ENCODE assay signal across 10 cellular contexts in genomic region chr1:151693057-151693651, GRCh38. TPM values are rescaled to one million over a fixed set of nuclear protein-coding genes. Genes with fewer than 3 reads are reported as not detected.
DNase-seq lines count a peak whose midpoint lies in the region; ATAC-seq and TF ChIP-seq lines count a peak whose summit lies in the region.
"Had no signal": no experiment of that assay in that cellular context is flagged by ENCODE, and none has a peak within 500 bp of the region (broad histone marks: within the 10 kb centered on the region; RNA-seq: fewer than 3 reads in every experiment).

No MANE protein-coding gene starts in this region.

- H3K36me3 Mint-ChIP-seq in WTC11 = peaks cover 20% of the 10 kb centered on the region
- H3K36me3 Mint-ChIP-seq in activated T-cell treated with anti-CD3 and anti-CD28 coated beads, Interleukin-2, amount 50 U/mL, for 24 hours (ENCODE audit: low read depth) = peaks cover 68% of the 10 kb centered on the region
- H3K36me3 Mint-ChIP-seq in T-helper 2 cell treated with Interferon-gamma antibody and Interleukin-4, amounts not matched to agents 5 μg/mL and 100 μg/mL, for 36 hours (ENCODE audit: low read depth) = peaks cover 10% of the 10 kb centered on the region

- H3K27ac Mint-ChIP-seq in WTC11 = no peak overlapping the region
- no peak overlapping the region for H3K27ac Mint-ChIP-seq in activated T-cell treated with anti-CD3 and anti-CD28 coated beads, Interleukin-2, amount 50 U/mL, for 24 hours
- H3K27ac Mint-ChIP-seq in T-helper 2 cell treated with Interferon-gamma antibody and Interleukin-4, amounts not matched to agents 5 μg/mL and 100 μg/mL, for 36 hours = no peak overlapping the region

- DNase-seq in ELF-1 (ENCODE audit: low read depth, low spot score) (peak; percentile 29), NCI-H1092 treated with DMSO at 0.1 percent for 48 hours (lab: John Stamatoyannopoulos, UW) (peak; percentile 57), WTC11 (ENCODE audit: low spot score) (no peak), iris pigment epithelial cell (ENCODE audit: low read depth) (peak; percentile 38)
- no peak for DNase-seq in activated T-cell treated with anti-CD3 and anti-CD28 coated beads, Interleukin-2, amount 50 U/mL, for 24 hours
- no peak for DNase-seq in T-helper 2 cell treated with Interferon-gamma antibody and Interleukin-4, amounts not matched to agents 5 μg/mL and 100 μg/mL, for 36 hours (ENCODE audit: low spot score)
- DNase-seq: lower lobe of right lung had no signal

- peak; percentile 73; the same call in 1 of the 2 replicates for ATAC-seq in WTC11
- ATAC-seq in GM18858 (IDR thresholded peaks at IDR 0.05; ENCODE audit: unreplicated experiment) = no peak
- no peak for ATAC-seq in GM18868 (IDR thresholded peaks at IDR 0.05; ENCODE audit: unreplicated experiment)

- no peak for TF ChIP-seq CTCF in WTC11 (IDR thresholded peaks at IDR 0.05)

- H3K9me3 Mint-ChIP-seq in WTC11 = no peaks in the 10 kb centered on the region
- no peaks in the 10 kb centered on the region for H3K9me3 Mint-ChIP-seq in activated T-cell treated with anti-CD3 and anti-CD28 coated beads, Interleukin-2, amount 50 U/mL, for 24 hours
- no peaks in the 10 kb centered on the region for H3K9me3 Mint-ChIP-seq in T-helper 2 cell treated with Interferon-gamma antibody and Interleukin-4, amounts not matched to agents 5 μg/mL and 100 μg/mL, for 36 hours

- CTCF ChIA-PET in WTC11 (lab: Charles Lee) = interaction anchor here (0.6 to 4.2 kb wide), 18 partner anchors 12 to 392 kb away, joined by 3 to 24 read pairs (median 4); partner anchors contain the start of genes C2CD4D, CELF3, RIIAD1 and TUFT1

- H3K4me1 Mint-ChIP-seq in WTC11 = no peaks in the 10 kb centered on the region
- no peaks in the 10 kb centered on the region for H3K4me1 Mint-ChIP-seq in activated T-cell treated with anti-CD3 and anti-CD28 coated beads, Interleukin-2, amount 50 U/mL, for 24 hours (ENCODE audit: low read depth)
- no peaks in the 10 kb centered on the region for H3K4me1 Mint-ChIP-seq in T-helper 2 cell treated with Interferon-gamma antibody and Interleukin-4, amounts not matched to agents 5 μg/mL and 100 μg/mL, for 36 hours (ENCODE audit: low read depth)

- POLR2A ChIA-PET in WTC11 (lab: Charles Lee) = interaction anchor here (0.6 to 1.0 kb wide), 2 partner anchors 24 to 28 kb away, joined by 3 read pairs; partner anchors contain the start of genes CELF3 and RIIAD1

- H3K4me3 Mint-ChIP-seq in WTC11 = no peak overlapping the region
- H3K4me3 Mint-ChIP-seq in activated T-cell treated with anti-CD3 and anti-CD28 coated beads, Interleukin-2, amount 50 U/mL, for 24 hours = no peak overlapping the region
- no peak overlapping the region for H3K4me3 Mint-ChIP-seq in T-helper 2 cell treated with Interferon-gamma antibody and Interleukin-4, amounts not matched to agents 5 μg/mL and 100 μg/mL, for 36 hours

- no peaks in the 10 kb centered on the region for H3K27me3 Mint-ChIP-seq in WTC11 (ENCODE audit: low read depth)
- H3K27me3 Mint-ChIP-seq in activated T-cell treated with anti-CD3 and anti-CD28 coated beads, Interleukin-2, amount 50 U/mL, for 24 hours = no peaks in the 10 kb centered on the region
- H3K27me3 Mint-ChIP-seq in T-helper 2 cell treated with Interferon-gamma antibody and Interleukin-4, amounts not matched to agents 5 μg/mL and 100 μg/mL, for 36 hours (ENCODE audit: low read depth) = no peaks in the 10 kb centered on the region

TF ChIP-seq in WTC11, 78 proteins besides CTCF, POLR2A, EP300 and RAD21:
- TF ChIP-seq FOXP1 (CRISPR knock-in tag; IDR thresholded peaks at IDR 0.05; ENCODE audit: borderline replicate concordance) = no peak
- TF ChIP-seq CREM (CRISPR knock-in tag; IDR thresholded peaks at IDR 0.05) = no peak
- TF ChIP-seq, protein P1, sequence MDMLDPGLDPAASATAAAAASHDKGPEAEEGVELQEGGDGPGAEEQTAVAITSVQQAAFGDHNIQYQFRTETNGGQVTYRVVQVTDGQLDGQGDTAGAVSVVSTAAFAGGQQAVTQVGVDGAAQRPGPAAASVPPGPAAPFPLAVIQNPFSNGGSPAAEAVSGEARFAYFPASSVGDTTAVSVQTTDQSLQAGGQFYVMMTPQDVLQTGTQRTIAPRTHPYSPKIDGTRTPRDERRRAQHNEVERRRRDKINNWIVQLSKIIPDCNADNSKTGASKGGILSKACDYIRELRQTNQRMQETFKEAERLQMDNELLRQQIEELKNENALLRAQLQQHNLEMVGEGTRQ (CRISPR knock-in tag; IDR thresholded peaks at IDR 0.05) = no peak
- no peak for TF ChIP-seq NFATC4 (CRISPR knock-in tag; IDR thresholded peaks at IDR 0.05)
- TF ChIP-seq, protein P2, sequence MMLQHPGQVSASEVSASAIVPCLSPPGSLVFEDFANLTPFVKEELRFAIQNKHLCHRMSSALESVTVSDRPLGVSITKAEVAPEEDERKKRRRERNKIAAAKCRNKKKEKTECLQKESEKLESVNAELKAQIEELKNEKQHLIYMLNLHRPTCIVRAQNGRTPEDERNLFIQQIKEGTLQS (CRISPR knock-in tag; conservative IDR thresholded peaks at IDR 0.05) = no peak
- TF ChIP-seq NFYB (CRISPR knock-in tag; conservative IDR thresholded peaks at IDR 0.05; ENCODE audit: low read depth) = no peak
- no peak for TF ChIP-seq IRF1 (CRISPR knock-in tag; IDR thresholded peaks at IDR 0.05)
- TF ChIP-seq TP53 (CRISPR knock-in tag; IDR thresholded peaks at IDR 0.05) = no peak
- no peak for TF ChIP-seq NR3C1 (CRISPR knock-in tag; conservative IDR thresholded peaks at IDR 0.05; ENCODE audit: low read depth)

RNA-seq across cellular contexts. Expression of gene CELF3, which starts 23.4 kb away (rescaled TPM):
- 0.34 to 0.64 TPM (median 0.42 TPM) in 3 replicates for total RNA-seq in WTC11 (2021)
- total RNA-seq: lower lobe of right lung, SJCRH30 had no signal

RNA-seq across cellular contexts. Expression of gene RIIAD1, which starts 28.2 kb away (rescaled TPM):
- total RNA-seq in WTC11 (2021) = 0.92 TPM in 1 of 3 replicates, not detected in the others
- total RNA-seq: lower lobe of right lung, SJCRH30 had no signal

Comparison
In these comparisons a context has a peak if more than half of its experiments do, and no peak if none do; other contexts are left out.
1. DNase-seq: peak in ELF-1 (single experiment), NCI-H1092 treated with DMSO at 0.1 percent for 48 hours (single experiment) and iris pigment epithelial cell (single experiment); none in WTC11 (single experiment), activated T-cell treated with anti-CD3 and anti-CD28 coated beads, Interleukin-2, amount 50 U/mL, for 24 hours (single experiment) and T-helper 2 cell treated with Interferon-gamma antibody and Interleukin-4, amounts not matched to agents 5 μg/mL and 100 μg/mL, for 36 hours (single experiment).